In the genomic region with DNA sequence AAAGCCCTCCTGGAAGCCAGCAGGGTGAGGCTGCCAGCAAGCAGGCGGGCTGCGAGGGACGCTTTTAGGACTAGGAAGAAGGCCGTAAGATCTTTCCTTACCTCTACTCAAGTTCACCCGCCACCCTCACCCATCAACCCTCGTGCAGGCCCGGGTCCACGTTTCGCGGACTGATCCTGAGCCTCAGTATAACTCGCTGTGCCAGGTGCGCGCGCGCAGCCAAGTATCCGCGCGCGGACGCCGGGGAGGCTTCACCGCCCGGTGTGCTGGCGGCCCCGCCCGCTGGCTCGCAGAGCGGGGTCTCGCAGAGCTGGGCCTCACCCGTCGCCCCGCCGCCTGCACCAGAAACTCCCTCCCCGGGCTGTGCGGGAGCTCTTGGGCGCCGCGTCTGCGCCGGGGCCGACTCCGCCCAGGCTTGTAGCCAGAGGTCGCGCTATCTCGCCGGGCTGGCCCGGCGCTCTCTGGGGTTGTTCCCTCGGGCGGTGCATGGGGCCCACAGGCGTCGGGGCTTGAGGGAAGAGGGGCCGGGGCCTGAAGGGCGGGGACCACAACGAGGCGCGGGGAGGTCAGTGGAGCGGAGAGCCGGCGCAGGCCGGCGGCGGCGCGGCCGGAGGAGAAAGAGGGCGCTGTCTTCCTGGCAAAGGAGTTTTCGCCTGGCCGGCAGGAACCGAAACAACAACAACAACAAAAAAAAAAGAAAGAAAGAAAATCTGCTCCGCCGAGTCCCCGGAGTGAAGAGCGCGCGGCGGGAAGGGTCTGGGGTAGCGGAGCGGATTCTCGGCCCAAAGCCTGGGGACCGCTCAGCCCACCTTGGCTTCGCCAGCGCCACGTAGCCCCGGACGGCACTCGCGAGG, we compare ENCODE assay signal across 1 cellular context.
TF ChIP-seq lines count a peak whose summit lies in the region.

No MANE protein-coding gene starts in this region.

TF ChIP-seq in HepG2, 621 proteins besides CTCF, POLR2A, EP300 and RAD21 (continued from another document and continues in another):
- TF ChIP-seq SIX1 (CRISPR knock-in tag; IDR thresholded peaks at IDR 0.05; ENCODE audit: borderline replicate concordance) = no peak
- no peak for TF ChIP-seq SNRNP70 (IDR thresholded peaks at IDR 0.05; ENCODE audit: low read depth, low read length)
- TF ChIP-seq, protein P1, sequence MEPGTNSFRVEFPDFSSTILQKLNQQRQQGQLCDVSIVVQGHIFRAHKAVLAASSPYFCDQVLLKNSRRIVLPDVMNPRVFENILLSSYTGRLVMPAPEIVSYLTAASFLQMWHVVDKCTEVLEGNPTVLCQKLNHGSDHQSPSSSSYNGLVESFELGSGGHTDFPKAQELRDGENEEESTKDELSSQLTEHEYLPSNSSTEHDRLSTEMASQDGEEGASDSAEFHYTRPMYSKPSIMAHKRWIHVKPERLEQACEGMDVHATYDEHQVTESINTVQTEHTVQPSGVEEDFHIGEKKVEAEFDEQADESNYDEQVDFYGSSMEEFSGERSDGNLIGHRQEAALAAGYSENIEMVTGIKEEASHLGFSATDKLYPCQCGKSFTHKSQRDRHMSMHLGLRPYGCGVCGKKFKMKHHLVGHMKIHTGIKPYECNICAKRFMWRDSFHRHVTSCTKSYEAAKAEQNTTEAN (CRISPR knock-in tag; conservative IDR thresholded peaks at IDR 0.05) = no peak
- TF ChIP-seq ZSCAN31 (CRISPR knock-in tag; IDR thresholded peaks at IDR 0.05; ENCODE audit: low read depth) = peak; percentile 62; the same call in 1 of the 2 replicates
- no peak; the same call in 1 of the 2 replicates for TF ChIP-seq SPEN (CRISPR knock-in tag; IDR thresholded peaks at IDR 0.05; ENCODE audit: low read depth)
- TF ChIP-seq, protein P2, sequence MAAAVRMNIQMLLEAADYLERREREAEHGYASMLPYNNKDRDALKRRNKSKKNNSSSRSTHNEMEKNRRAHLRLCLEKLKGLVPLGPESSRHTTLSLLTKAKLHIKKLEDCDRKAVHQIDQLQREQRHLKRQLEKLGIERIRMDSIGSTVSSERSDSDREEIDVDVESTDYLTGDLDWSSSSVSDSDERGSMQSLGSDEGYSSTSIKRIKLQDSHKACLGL (CRISPR knock-in tag; IDR thresholded peaks at IDR 0.05) = peak; percentile 44; the same call in 1 of the 2 replicates
- TF ChIP-seq TARDBP (CRISPR knock-in tag; IDR thresholded peaks at IDR 0.05) = peak; percentile 40; the same call in 1 of the 2 replicates
- TF ChIP-seq HDAC6 (IDR thresholded peaks at IDR 0.05; ENCODE audit: low read depth, low read length) = no peak
- TF ChIP-seq NR2C2 (CRISPR knock-in tag; IDR thresholded peaks at IDR 0.05; ENCODE audit: borderline replicate concordance) = peak; percentile 48; the same call in 1 of the 2 replicates
- peak; percentile 38; the same call in 1 of the 2 replicates for TF ChIP-seq NRL (CRISPR knock-in tag; IDR thresholded peaks at IDR 0.05; ENCODE audit: borderline replicate concordance)
- TF ChIP-seq NFYB (CRISPR knock-in tag; IDR thresholded peaks at IDR 0.05) = no peak
- peak; percentile 54; the same call in 1 of the 2 replicates for TF ChIP-seq ZNF205 (CRISPR knock-in tag; IDR thresholded peaks at IDR 0.05)
- TF ChIP-seq ZNF33A (CRISPR knock-in tag; IDR thresholded peaks at IDR 0.05; ENCODE audit: borderline replicate concordance) = no peak
- TF ChIP-seq ZNF709 (CRISPR knock-in tag; IDR thresholded peaks at IDR 0.05) = no peak
- no peak for TF ChIP-seq TBX3 (IDR thresholded peaks at IDR 0.05; ENCODE audit: borderline replicate concordance)
- TF ChIP-seq, protein P3, sequence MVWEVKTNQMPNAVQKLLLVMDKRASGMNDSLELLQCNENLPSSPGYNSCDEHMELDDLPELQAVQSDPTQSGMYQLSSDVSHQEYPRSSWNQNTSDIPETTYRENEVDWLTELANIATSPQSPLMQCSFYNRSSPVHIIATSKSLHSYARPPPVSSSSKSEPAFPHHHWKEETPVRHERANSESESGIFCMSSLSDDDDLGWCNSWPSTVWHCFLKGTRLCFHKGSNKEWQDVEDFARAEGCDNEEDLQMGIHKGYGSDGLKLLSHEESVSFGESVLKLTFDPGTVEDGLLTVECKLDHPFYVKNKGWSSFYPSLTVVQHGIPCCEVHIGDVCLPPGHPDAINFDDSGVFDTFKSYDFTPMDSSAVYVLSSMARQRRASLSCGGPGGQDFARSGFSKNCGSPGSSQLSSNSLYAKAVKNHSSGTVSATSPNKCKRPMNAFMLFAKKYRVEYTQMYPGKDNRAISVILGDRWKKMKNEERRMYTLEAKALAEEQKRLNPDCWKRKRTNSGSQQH (CRISPR knock-in tag; IDR thresholded peaks at IDR 0.05; ENCODE audit: low read depth) = no peak
- TF ChIP-seq NFYC (CRISPR knock-in tag; IDR thresholded peaks at IDR 0.05) = no peak
- 0 out of 2 replicates have a peak, but pooled peaks have one; percentile 41 for TF ChIP-seq ZNF773 (CRISPR knock-in tag; IDR thresholded peaks at IDR 0.05; ENCODE audit: borderline replicate concordance)
- TF ChIP-seq ZNF318 (CRISPR knock-in tag; IDR thresholded peaks at IDR 0.05) = no peak
- TF ChIP-seq TOPORS (CRISPR knock-in tag; IDR thresholded peaks at IDR 0.05) = peak; percentile 48; the same call in 1 of the 2 replicates
- no peak; the same call in 1 of the 2 replicates for TF ChIP-seq GZF1 (CRISPR knock-in tag; IDR thresholded peaks at IDR 0.05)
- TF ChIP-seq, protein P4, sequence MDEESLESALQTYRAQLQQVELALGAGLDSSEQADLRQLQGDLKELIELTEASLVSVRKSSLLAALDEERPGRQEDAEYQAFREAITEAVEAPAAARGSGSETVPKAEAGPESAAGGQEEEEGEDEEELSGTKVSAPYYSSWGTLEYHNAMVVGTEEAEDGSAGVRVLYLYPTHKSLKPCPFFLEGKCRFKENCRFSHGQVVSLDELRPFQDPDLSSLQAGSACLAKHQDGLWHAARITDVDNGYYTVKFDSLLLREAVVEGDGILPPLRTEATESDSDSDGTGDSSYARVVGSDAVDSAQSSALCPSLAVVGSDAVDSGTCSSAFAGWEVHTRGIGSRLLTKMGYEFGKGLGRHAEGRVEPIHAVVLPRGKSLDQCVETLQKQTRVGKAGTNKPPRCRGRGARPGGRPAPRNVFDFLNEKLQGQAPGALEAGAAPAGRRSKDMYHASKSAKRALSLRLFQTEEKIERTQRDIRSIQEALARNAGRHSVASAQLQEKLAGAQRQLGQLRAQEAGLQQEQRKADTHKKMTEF (CRISPR knock-in tag; IDR thresholded peaks at IDR 0.05) = peak; percentile 70; the same call in 1 of the 2 replicates
- TF ChIP-seq TFDP2 (CRISPR knock-in tag; IDR thresholded peaks at IDR 0.05) = peak; percentile 67; the same call in 1 of the 2 replicates
- peak; percentile 60 for TF ChIP-seq ZNF430 (CRISPR knock-in tag; IDR thresholded peaks at IDR 0.05)
- no peak for TF ChIP-seq SMYD3 (CRISPR knock-in tag; IDR thresholded peaks at IDR 0.05)
- TF ChIP-seq SUZ12 (IDR thresholded peaks at IDR 0.05; ENCODE audit: low read depth, low read length) = no peak
- TF ChIP-seq, protein P5, sequence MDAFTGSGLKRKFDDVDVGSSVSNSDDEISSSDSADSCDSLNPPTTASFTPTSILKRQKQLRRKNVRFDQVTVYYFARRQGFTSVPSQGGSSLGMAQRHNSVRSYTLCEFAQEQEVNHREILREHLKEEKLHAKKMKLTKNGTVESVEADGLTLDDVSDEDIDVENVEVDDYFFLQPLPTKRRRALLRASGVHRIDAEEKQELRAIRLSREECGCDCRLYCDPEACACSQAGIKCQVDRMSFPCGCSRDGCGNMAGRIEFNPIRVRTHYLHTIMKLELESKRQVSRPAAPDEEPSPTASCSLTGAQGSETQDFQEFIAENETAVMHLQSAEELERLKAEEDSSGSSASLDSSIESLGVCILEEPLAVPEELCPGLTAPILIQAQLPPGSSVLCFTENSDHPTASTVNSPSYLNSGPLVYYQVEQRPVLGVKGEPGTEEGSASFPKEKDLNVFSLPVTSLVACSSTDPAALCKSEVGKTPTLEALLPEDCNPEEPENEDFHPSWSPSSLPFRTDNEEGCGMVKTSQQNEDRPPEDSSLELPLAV (CRISPR knock-in tag; conservative IDR thresholded peaks at IDR 0.05; ENCODE audit: low read depth) = no peak
- TF ChIP-seq ZNF337 (CRISPR knock-in tag; IDR thresholded peaks at IDR 0.05; ENCODE audit: borderline replicate concordance, low read depth) = 0 out of 2 replicates have a peak, but pooled peaks have one; percentile 33
- TF ChIP-seq ZNF3 (CRISPR knock-in tag; IDR thresholded peaks at IDR 0.05) = no peak
- 0 out of 2 replicates have a peak, but pooled peaks have one; percentile 53 for TF ChIP-seq EEA1 (CRISPR knock-in tag; IDR thresholded peaks at IDR 0.05; ENCODE audit: borderline replicate concordance)
- no peak for TF ChIP-seq ELF1 (CRISPR knock-in tag; IDR thresholded peaks at IDR 0.05)
- TF ChIP-seq, protein P6, sequence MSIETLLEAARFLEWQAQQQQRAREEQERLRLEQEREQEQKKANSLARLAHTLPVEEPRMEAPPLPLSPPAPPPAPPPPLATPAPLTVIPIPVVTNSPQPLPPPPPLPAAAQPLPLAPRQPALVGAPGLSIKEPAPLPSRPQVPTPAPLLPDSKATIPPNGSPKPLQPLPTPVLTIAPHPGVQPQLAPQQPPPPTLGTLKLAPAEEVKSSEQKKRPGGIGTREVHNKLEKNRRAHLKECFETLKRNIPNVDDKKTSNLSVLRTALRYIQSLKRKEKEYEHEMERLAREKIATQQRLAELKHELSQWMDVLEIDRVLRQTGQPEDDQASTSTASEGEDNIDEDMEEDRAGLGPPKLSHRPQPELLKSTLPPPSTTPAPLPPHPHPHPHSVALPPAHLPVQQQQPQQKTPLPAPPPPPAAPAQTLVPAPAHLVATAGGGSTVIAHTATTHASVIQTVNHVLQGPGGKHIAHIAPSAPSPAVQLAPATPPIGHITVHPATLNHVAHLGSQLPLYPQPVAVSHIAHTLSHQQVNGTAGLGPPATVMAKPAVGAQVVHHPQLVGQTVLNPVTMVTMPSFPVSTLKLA (IDR thresholded peaks at IDR 0.05) = no peak
